ENCODE assay signal across 1 cellular context in the genomic region with DNA sequence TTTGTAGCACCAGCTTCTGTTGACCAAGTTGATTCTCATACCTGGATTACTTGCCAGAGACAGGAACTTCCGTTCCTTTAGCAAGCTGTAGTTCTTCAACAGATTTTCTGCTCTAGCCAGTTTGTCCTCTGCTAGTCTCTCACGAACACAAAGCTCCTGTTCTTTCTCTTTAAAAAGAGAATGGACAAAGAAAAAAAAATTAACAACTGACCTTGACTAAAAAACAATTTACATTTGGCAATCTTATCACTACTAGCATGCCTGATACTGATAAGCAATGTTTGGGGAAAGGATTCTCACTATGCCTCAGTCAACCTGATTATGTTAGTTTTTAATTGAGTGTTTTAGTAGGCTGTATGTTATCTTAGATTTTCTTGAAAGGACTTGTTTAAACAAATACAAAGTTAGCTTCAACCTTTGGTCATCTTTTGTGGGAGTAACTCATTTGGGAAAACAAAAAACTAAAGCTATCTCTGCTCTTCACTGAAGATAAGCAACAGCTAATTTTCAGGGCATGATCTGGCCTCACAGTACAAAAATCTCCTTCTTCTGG.
A peak's percentile ranks its signal among the peaks of the same experiment; 100 is the strongest.
TF ChIP-seq lines count a peak whose summit lies in the region.

No MANE protein-coding gene starts in this region.

TF ChIP-seq in HepG2, 621 proteins besides CTCF, POLR2A, EP300 and RAD21 (continued from another document and continues in another):
- TF ChIP-seq, protein P1, sequence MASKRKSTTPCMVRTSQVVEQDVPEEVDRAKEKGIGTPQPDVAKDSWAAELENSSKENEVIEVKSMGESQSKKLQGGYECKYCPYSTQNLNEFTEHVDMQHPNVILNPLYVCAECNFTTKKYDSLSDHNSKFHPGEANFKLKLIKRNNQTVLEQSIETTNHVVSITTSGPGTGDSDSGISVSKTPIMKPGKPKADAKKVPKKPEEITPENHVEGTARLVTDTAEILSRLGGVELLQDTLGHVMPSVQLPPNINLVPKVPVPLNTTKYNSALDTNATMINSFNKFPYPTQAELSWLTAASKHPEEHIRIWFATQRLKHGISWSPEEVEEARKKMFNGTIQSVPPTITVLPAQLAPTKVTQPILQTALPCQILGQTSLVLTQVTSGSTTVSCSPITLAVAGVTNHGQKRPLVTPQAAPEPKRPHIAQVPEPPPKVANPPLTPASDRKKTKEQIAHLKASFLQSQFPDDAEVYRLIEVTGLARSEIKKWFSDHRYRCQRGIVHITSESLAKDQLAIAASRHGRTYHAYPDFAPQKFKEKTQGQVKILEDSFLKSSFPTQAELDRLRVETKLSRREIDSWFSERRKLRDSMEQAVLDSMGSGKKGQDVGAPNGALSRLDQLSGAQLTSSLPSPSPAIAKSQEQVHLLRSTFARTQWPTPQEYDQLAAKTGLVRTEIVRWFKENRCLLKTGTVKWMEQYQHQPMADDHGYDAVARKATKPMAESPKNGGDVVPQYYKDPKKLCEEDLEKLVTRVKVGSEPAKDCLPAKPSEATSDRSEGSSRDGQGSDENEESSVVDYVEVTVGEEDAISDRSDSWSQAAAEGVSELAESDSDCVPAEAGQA (IDR thresholded peaks at IDR 0.05; ENCODE audit: low read depth), result no peak
- TF ChIP-seq, protein P1 (CRISPR knock-in tag; IDR thresholded peaks at IDR 0.05; ENCODE audit: borderline replicate concordance), result no peak; the same call in 1 of the 2 replicates
- TF ChIP-seq TGIF2 (CRISPR knock-in tag; IDR thresholded peaks at IDR 0.05), result 0 out of 2 replicates have a peak, but pooled peaks have one; percentile 31
- no peak for TF ChIP-seq PAX8 (CRISPR knock-in tag; IDR thresholded peaks at IDR 0.05; ENCODE audit: borderline replicate concordance)
- TF ChIP-seq FOXP1 (IDR thresholded peaks at IDR 0.05), result no peak
- peak; percentile 91; the same call in 1 of the 2 replicates for TF ChIP-seq FOXP1 (CRISPR knock-in tag; IDR thresholded peaks at IDR 0.05)
- no peak for TF ChIP-seq ZNF280D (CRISPR knock-in tag; IDR thresholded peaks at IDR 0.05)
- TF ChIP-seq MLLT10 (CRISPR knock-in tag; IDR thresholded peaks at IDR 0.05), result no peak
- 0 out of 2 replicates have a peak, but pooled peaks have one; percentile 27 for TF ChIP-seq DMAP1 (CRISPR knock-in tag; IDR thresholded peaks at IDR 0.05)
- peak; percentile 95 for TF ChIP-seq RCOR2 (CRISPR knock-in tag; IDR thresholded peaks at IDR 0.05)
- TF ChIP-seq ZNF530 (CRISPR knock-in tag; IDR thresholded peaks at IDR 0.05; ENCODE audit: low read depth), result no peak
- TF ChIP-seq ZNF24 (IDR thresholded peaks at IDR 0.05), result no peak
- no peak for TF ChIP-seq PAWR (CRISPR knock-in tag; IDR thresholded peaks at IDR 0.05; ENCODE audit: borderline replicate concordance)
- no peak for TF ChIP-seq ZNF501 (CRISPR knock-in tag; IDR thresholded peaks at IDR 0.05)
- TF ChIP-seq GPN1 (CRISPR knock-in tag; IDR thresholded peaks at IDR 0.05; ENCODE audit: borderline replicate concordance), result no peak
- no peak for TF ChIP-seq IRF9 (CRISPR knock-in tag; IDR thresholded peaks at IDR 0.05; ENCODE audit: borderline replicate concordance)
- TF ChIP-seq ZNF747 (CRISPR knock-in tag; IDR thresholded peaks at IDR 0.05; ENCODE audit: borderline replicate concordance), result peak; percentile 62; the same call in 1 of the 2 replicates
- TF ChIP-seq, protein P2, sequence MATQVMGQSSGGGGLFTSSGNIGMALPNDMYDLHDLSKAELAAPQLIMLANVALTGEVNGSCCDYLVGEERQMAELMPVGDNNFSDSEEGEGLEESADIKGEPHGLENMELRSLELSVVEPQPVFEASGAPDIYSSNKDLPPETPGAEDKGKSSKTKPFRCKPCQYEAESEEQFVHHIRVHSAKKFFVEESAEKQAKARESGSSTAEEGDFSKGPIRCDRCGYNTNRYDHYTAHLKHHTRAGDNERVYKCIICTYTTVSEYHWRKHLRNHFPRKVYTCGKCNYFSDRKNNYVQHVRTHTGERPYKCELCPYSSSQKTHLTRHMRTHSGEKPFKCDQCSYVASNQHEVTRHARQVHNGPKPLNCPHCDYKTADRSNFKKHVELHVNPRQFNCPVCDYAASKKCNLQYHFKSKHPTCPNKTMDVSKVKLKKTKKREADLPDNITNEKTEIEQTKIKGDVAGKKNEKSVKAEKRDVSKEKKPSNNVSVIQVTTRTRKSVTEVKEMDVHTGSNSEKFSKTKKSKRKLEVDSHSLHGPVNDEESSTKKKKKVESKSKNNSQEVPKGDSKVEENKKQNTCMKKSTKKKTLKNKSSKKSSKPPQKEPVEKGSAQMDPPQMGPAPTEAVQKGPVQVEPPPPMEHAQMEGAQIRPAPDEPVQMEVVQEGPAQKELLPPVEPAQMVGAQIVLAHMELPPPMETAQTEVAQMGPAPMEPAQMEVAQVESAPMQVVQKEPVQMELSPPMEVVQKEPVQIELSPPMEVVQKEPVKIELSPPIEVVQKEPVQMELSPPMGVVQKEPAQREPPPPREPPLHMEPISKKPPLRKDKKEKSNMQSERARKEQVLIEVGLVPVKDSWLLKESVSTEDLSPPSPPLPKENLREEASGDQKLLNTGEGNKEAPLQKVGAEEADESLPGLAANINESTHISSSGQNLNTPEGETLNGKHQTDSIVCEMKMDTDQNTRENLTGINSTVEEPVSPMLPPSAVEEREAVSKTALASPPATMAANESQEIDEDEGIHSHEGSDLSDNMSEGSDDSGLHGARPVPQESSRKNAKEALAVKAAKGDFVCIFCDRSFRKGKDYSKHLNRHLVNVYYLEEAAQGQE (IDR thresholded peaks at IDR 0.05; ENCODE audit: borderline replicate concordance in 1 of 2, low read depth in 1 of 2, low read length in 2 of 2), result no peak; a peak in 1 of 4 replicates
- peak; percentile 89 for TF ChIP-seq HMG20A (CRISPR knock-in tag; IDR thresholded peaks at IDR 0.05; ENCODE audit: borderline replicate concordance)
- TF ChIP-seq HOMEZ (CRISPR knock-in tag; IDR thresholded peaks at IDR 0.05; ENCODE audit: low read depth), result no peak; the same call in 1 of the 2 replicates
- no peak for TF ChIP-seq ZNF136 (CRISPR knock-in tag; IDR thresholded peaks at IDR 0.05; ENCODE audit: low read depth)
- TF ChIP-seq, protein P3, sequence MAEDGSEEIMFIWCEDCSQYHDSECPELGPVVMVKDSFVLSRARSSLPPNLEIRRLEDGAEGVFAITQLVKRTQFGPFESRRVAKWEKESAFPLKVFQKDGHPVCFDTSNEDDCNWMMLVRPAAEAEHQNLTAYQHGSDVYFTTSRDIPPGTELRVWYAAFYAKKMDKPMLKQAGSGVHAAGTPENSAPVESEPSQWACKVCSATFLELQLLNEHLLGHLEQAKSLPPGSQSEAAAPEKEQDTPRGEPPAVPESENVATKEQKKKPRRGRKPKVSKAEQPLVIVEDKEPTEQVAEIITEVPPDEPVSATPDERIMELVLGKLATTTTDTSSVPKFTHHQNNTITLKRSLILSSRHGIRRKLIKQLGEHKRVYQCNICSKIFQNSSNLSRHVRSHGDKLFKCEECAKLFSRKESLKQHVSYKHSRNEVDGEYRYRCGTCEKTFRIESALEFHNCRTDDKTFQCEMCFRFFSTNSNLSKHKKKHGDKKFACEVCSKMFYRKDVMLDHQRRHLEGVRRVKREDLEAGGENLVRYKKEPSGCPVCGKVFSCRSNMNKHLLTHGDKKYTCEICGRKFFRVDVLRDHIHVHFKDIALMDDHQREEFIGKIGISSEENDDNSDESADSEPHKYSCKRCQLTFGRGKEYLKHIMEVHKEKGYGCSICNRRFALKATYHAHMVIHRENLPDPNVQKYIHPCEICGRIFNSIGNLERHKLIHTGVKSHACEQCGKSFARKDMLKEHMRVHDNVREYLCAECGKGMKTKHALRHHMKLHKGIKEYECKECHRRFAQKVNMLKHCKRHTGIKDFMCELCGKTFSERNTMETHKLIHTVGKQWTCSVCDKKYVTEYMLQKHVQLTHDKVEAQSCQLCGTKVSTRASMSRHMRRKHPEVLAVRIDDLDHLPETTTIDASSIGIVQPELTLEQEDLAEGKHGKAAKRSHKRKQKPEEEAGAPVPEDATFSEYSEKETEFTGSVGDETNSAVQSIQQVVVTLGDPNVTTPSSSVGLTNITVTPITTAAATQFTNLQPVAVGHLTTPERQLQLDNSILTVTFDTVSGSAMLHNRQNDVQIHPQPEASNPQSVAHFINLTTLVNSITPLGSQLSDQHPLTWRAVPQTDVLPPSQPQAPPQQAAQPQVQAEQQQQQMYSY (CRISPR knock-in tag; IDR thresholded peaks at IDR 0.05), result no peak
- TF ChIP-seq AGO1 (IDR thresholded peaks at IDR 0.05; ENCODE audit: low read depth, low read length, poor library complexity, severe bottlenecking), result no peak
- TF ChIP-seq NCOR1 (IDR thresholded peaks at IDR 0.05; ENCODE audit: borderline replicate concordance, low read length), result peak; percentile 75; the same call in 1 of the 2 replicates
- 0 out of 2 replicates have a peak, but pooled peaks have one; percentile 28 for TF ChIP-seq ZNF639 (CRISPR knock-in tag; conservative IDR thresholded peaks at IDR 0.05)
- TF ChIP-seq, protein P4, sequence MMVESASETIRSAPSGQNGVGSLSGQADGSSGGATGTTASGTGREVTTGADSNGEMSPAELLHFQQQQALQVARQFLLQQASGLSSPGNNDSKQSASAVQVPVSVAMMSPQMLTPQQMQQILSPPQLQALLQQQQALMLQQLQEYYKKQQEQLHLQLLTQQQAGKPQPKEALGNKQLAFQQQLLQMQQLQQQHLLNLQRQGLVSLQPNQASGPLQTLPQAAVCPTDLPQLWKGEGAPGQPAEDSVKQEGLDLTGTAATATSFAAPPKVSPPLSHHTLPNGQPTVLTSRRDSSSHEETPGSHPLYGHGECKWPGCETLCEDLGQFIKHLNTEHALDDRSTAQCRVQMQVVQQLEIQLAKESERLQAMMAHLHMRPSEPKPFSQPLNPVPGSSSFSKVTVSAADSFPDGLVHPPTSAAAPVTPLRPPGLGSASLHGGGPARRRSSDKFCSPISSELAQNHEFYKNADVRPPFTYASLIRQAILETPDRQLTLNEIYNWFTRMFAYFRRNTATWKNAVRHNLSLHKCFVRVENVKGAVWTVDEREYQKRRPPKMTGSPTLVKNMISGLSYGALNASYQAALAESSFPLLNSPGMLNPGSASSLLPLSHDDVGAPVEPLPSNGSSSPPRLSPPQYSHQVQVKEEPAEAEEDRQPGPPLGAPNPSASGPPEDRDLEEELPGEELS (CRISPR knock-in tag; IDR thresholded peaks at IDR 0.05), result peak; percentile 96
- no peak for TF ChIP-seq TAF15 (IDR thresholded peaks at IDR 0.05; ENCODE audit: low read depth, low read length, poor library complexity, severe bottlenecking)
